Comparison of ENCODE assay signal across 34 cellular contexts in genomic region chr7:146681487-146681886, GRCh38.
"Had no signal": no experiment of that assay in that cellular context is flagged by ENCODE, and none has a peak within 500 bp of the region (broad histone marks: within the 10 kb centered on the region; RNA-seq: fewer than 3 reads in every experiment).

No MANE protein-coding gene starts in this region.

- H3K9me3 ChIP-seq: adrenal gland, ascending aorta, body of pancreas, breast epithelium had no signal

- FAIRE-seq: astrocyte, bronchial epithelial cell had no signal

- H3K27me3 ChIP-seq: adrenal gland, ascending aorta, body of pancreas, brain microvascular endothelial cell, breast epithelium, cardiac muscle cell had no signal

- H3K27ac ChIP-seq: adrenal gland, ascending aorta, body of pancreas, brain microvascular endothelial cell, breast epithelium, cardiac muscle cell had no signal

- DNase-seq: activated effector memory CD4-positive, alpha-beta T cell treated with anti-CD3 and anti-CD28 coated beads, Interleukin-2, amount 50 U/mL, for 16 hours; activated effector memory CD4-positive, alpha-beta T cell treated with Interleukin-2 at 50 U/mL for 16 hours; activated gamma-delta T cell; activated gamma-delta T cell treated with Interleukin-2 at 50 U/mL for 16 hours; activated naive CD4-positive, alpha-beta T cell; activated naive CD4-positive, alpha-beta T cell treated with anti-CD3 and anti-CD28 coated beads for 36 hours; activated naive CD4-positive, alpha-beta T cell treated with anti-CD3 and anti-CD28 coated beads, Interleukin-2, amount 10 ng/mL, durations not matched to agents 7 days and 5 days; activated naive CD4-positive, alpha-beta T cell treated with anti-CD3 and anti-CD28 coated beads, Interleukin-2, amount 50 U/mL, for 16 hours; activated naive CD4-positive, alpha-beta T cell treated with Interleukin-2 at 50 U/mL for 16 hours; activated naive CD8-positive, alpha-beta T cell treated with anti-CD3 and anti-CD28 coated beads for 36 hours; activated naive CD8-positive, alpha-beta T cell treated with anti-CD3 and anti-CD28 coated beads, Interleukin-2, amount 10 ng/mL, durations not matched to agents 7 days and 5 days; activated naive CD8-positive, alpha-beta T cell treated with anti-CD3 and anti-CD28 coated beads, Interleukin-2, amount 50 U/mL, for 24 hours; activated T-cell treated with anti-CD3 and anti-CD28 coated beads, Interleukin-2, amount 50 U/mL, for 1 hour; activated T-cell treated with anti-CD3 and anti-CD28 coated beads, Interleukin-2, amount 50 U/mL, for 24 hours; activated T-cell treated with anti-CD3 and anti-CD28 coated beads, Interleukin-2, amount 50 U/mL, for 4 hours; activated T-cell treated with anti-CD3 and anti-CD28 coated beads, Interleukin-2, amount 50 U/mL, for 48 hours; activated T-cell treated with anti-CD3 and anti-CD28 coated beads, Interleukin-2, amount 50 U/mL, for 72 hours; adrenal gland; amniotic stem cell; amygdala; anterior cingulate cortex; aorta; body of pancreas; brain microvascular endothelial cell; caudate nucleus; central memory CD4-positive, alpha-beta T cell; cerebellar nuclear complex had no signal

- ATAC-seq: activated naive CD4-positive, alpha-beta T cell treated with anti-CD3 and anti-CD28 coated beads, Interleukin-2, amount 50 U/mL, for 72 hours; activated naive CD8-positive, alpha-beta T cell treated with anti-CD3 and anti-CD28 coated beads, Interleukin-2, amount 50 U/mL, for 24 hours; activated T-cell treated with anti-CD3 and anti-CD28 coated beads, Interleukin-2, amount 50 U/mL, for 4 hours; activated T-cell treated with anti-CD3 and anti-CD28 coated beads, Interleukin-2, amount 50 U/mL, for 72 hours; activated T-helper 17 cell treated with anti-CD3 and anti-CD28 coated beads, Interleukin-2, amount 50 U/mL, for 72 hours; body of pancreas had no signal

- H3K36me3 ChIP-seq: adrenal gland, ascending aorta, brain microvascular endothelial cell, breast epithelium, cardiac muscle cell had no signal

- H3K4me1 ChIP-seq: adrenal gland, ascending aorta, body of pancreas, breast epithelium had no signal

- H3K4me3 ChIP-seq: adrenal gland, ascending aorta, body of pancreas, breast epithelium, cardiac muscle cell had no signal
